Comparison of ENCODE assay signal across 20 cellular contexts in the genomic region with DNA sequence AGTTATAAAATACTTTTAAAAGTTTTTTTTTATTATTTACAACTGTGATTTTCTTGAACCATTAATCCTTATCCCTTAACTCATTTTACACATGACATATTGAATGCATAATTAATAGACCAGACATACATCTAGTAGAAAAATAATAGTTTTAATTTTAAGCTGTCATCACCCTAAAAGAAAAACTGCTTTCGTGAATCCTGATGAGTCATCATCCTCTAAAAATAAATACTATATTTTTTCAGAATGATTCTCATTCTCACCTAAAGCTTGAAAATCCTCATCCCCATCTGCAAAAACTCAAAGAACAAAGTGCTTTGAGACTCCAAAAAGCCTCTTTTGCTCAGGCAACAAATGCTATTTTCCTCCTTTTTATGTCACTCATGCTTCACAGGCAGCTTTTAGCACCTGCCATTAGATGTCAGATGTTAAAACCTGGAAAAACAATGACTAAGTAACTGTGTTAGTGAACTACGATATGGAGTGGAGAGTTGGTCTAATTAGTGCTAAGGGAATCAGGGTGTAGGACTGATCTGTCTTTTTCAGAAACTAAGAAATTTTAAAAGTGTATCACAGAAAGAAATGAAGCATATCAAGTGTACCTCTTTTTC.
DNase-seq lines count a peak whose midpoint lies in the region; ATAC-seq, FAIRE-seq and TF ChIP-seq lines count a peak whose summit lies in the region.
"Had no signal": no experiment of that assay in that cellular context is flagged by ENCODE, and none has a peak within 500 bp of the region (broad histone marks: within the 10 kb centered on the region; RNA-seq: fewer than 3 reads in every experiment).

No MANE protein-coding gene starts in this region.

- WGBS in H1 (ENCODE audit: extremely low coverage in 1 of 2, insufficient coverage in 1 of 2, insufficient read length in 1 of 2, insufficient replicate concordance in 2 of 2, low coverage in 1 of 2, low lambda C conversion rate in 2 of 2, missing lambda C conversion rate in 1 of 2), 2 experiments = 96% methylated on average over 2 of the region's 2 CpGs; no CpG with 5 or more reads in 1 of the 2 experiments

- H3K4me3 ChIP-seq in H1 (ENCODE audit: extremely low read depth in 1 of 4, insufficient read depth in 2 of 4, low read depth in 3 of 4, low read length in 4 of 4) (no peak overlapping the region), skeletal muscle satellite cell (ENCODE audit: low read length) (no peak overlapping the region)
- H3K4me3 ChIP-seq: coronary artery, esophagus muscularis mucosa, HAP-1, Peyer's patch had no signal

- H3K23me2 ChIP-seq in H1 (ENCODE audit: low read depth, low read length) = no peaks in the 10 kb centered on the region

- no peak for TF ChIP-seq RAD21 in H1 (IDR thresholded peaks at IDR 0.05 in 1 of 2, conservative IDR thresholded peaks at IDR 0.05 in 1 of 2; ENCODE audit: low read depth in 2 of 2, low read length in 2 of 2)

- no peak overlapping the region for H3K27ac ChIP-seq in H1 (ENCODE audit: low read depth, low read length)
- H3K27ac ChIP-seq: coronary artery, esophagus muscularis mucosa, Peyer's patch had no signal

- no peak overlapping the region for H2BK5ac ChIP-seq in H1 (ENCODE audit: low read depth, low read length)

- no peaks in the 10 kb centered on the region for H3K27me3 ChIP-seq in H1 (replicated peaks in 1 of 4; ENCODE audit: control insufficient read depth in 3 of 4, extremely low read depth in 1 of 4, insufficient read depth in 3 of 4, low read length in 3 of 4)
- H3K27me3 ChIP-seq in skeletal muscle satellite cell (ENCODE audit: control insufficient read depth, insufficient read depth, low read length) = no peaks in the 10 kb centered on the region
- H3K27me3 ChIP-seq: esophagus muscularis mucosa, Peyer's patch had no signal

- TF ChIP-seq CTCF in H1 (IDR thresholded peaks at IDR 0.05; ENCODE audit: control extremely low read depth in 1 of 3, insufficient read depth in 1 of 3, low read depth in 1 of 3, low read length in 3 of 3) = no peak

- no peak overlapping the region for H3K18ac ChIP-seq in H1 (ENCODE audit: extremely low read depth, low read length)

- no peak overlapping the region for H2BK12ac ChIP-seq in H1 (ENCODE audit: low read depth, low read length)

- no peak overlapping the region for H2BK120ac ChIP-seq in H1 (replicated peaks; ENCODE audit: low read depth, low read length)

- H3K4me2 ChIP-seq in H1 (ENCODE audit: insufficient read depth in 1 of 2, low read depth in 2 of 2, low read length in 2 of 2) (no peak overlapping the region), skeletal muscle satellite cell (ENCODE audit: low read length) (peak overlapping the region; percentile 39)

- no peak overlapping the region for H3K9ac ChIP-seq in H1 (replicated peaks in 1 of 4; ENCODE audit: extremely low read depth in 1 of 4, low read depth in 3 of 4, low read length in 3 of 4)
- peak overlapping the region; percentile 37 for H3K9ac ChIP-seq in skeletal muscle satellite cell (ENCODE audit: low read depth, low read length)

- no peak for FAIRE-seq in H1 (lab: Jason Lieb, UNC)
- FAIRE-seq: GM12892 had no signal

- no peaks in the 10 kb centered on the region for H4K20me1 ChIP-seq in H1 (replicated peaks in 1 of 2; ENCODE audit: control insufficient read depth in 1 of 2, insufficient read depth in 2 of 2, low read length in 2 of 2)

- H2AK5ac ChIP-seq in H1 (ENCODE audit: low read depth, low read length) = no peak overlapping the region

- no peak overlapping the region for H4K5ac ChIP-seq in H1 (ENCODE audit: insufficient read length, low read depth, low read length)

- H4K91ac ChIP-seq in H1 (replicated peaks; ENCODE audit: insufficient read length, low read length) = no peak overlapping the region

- no peak overlapping the region for H3K56ac ChIP-seq in H1 (replicated peaks; ENCODE audit: insufficient read length, low read depth, low read length)

- H3K9me3 ChIP-seq in H1 (ENCODE audit: insufficient read depth in 2 of 2, low read depth in 1 of 2, low read length in 1 of 2) (no peaks in the 10 kb centered on the region), skeletal muscle satellite cell (replicated peaks; ENCODE audit: low read length) (no peaks in the 10 kb centered on the region)
- H3K9me3 ChIP-seq: esophagus muscularis mucosa, HAP-1, Peyer's patch had no signal

- no peaks in the 10 kb centered on the region for H3K79me1 ChIP-seq in H1 (ENCODE audit: low read depth, low read length)

- H3K79me2 ChIP-seq in H1 (ENCODE audit: control insufficient read depth in 1 of 2, insufficient read depth in 2 of 2, low read length in 2 of 2) = no peaks in the 10 kb centered on the region

- H3K14ac ChIP-seq in H1 (ENCODE audit: insufficient read length) = no peak overlapping the region

- no peak overlapping the region for H3K4ac ChIP-seq in H1 (replicated peaks; ENCODE audit: insufficient read length, low read depth, low read length)

- no peaks in the 10 kb centered on the region for H3K36me3 ChIP-seq in H1 (ENCODE audit: control insufficient read depth in 2 of 4, insufficient read depth in 4 of 4, low read length in 3 of 4)
- H3K36me3 ChIP-seq in skeletal muscle satellite cell (ENCODE audit: insufficient read depth, low read length) = no peaks in the 10 kb centered on the region
- H3K36me3 ChIP-seq: esophagus muscularis mucosa, HAP-1, Peyer's patch had no signal

- H2BK15ac ChIP-seq in H1 (ENCODE audit: low read length) = no peak overlapping the region

- H3K4me1 ChIP-seq in H1 (replicated peaks in 1 of 4; ENCODE audit: control insufficient read depth in 3 of 4, insufficient read depth in 4 of 4, low read length in 3 of 4) (peaks cover 0 to 4% (median 2%) of the 10 kb centered on the region in 4 experiments; a peak in 1 of 7 replicates), skeletal muscle satellite cell (ENCODE audit: control insufficient read depth, insufficient read depth, low read length) (peaks cover 27% of the 10 kb centered on the region)
- H3K4me1 ChIP-seq: esophagus muscularis mucosa, HAP-1, Peyer's patch had no signal

- ATAC-seq in GM19324 (IDR thresholded peaks at IDR 0.05; ENCODE audit: low FRiP score, unreplicated experiment) = no peak
- no peak for ATAC-seq in HG03565 (IDR thresholded peaks at IDR 0.05; ENCODE audit: unreplicated experiment)
- ATAC-seq: stimulated activated naive B cell treated with anti-CD40 and anti-IgM and Interleukin-4, amounts not matched to agents 10 μg/mL and 1 μg/mL and 100 μg/mL, for 72 hours had no signal

- no peak overlapping the region for H3K23ac ChIP-seq in H1 (ENCODE audit: insufficient read length)

- 0 out of 2 replicates have a peak overlapping the region, but pooled peaks have one; percentile 30 for H2AFZ ChIP-seq in H1 (ENCODE audit: low read length)

- CTCF ChIA-PET in H1 (lab: Charles Lee; ENCODE audit: partially characterized antibody) = interaction anchor here (1.1 kb wide), 1 partner anchor 201 kb away, joined by 3 read pairs; no protein-coding TSS in a partner anchor

- no peak for TF ChIP-seq EP300 in H1 (IDR thresholded peaks at IDR 0.05; ENCODE audit: borderline replicate concordance in 1 of 2, low read depth in 2 of 2, low read length in 2 of 2)

- no peak overlapping the region for H2BK20ac ChIP-seq in H1 (ENCODE audit: low read length)

- peak; percentile 31 for DNase-seq in NCI-H345 treated with DMSO at 0.1 percent for 48 hours (lab: John Stamatoyannopoulos, UW; ENCODE audit: unreplicated experiment)
- DNase-seq in NCI-H345 (lab: John Stamatoyannopoulos, UW) = no peak
- DNase-seq in NCI-H774 (lab: John Stamatoyannopoulos, UW) = peak; percentile 6
- DNase-seq in H1 (ENCODE audit: low read depth in 1 of 2, low spot score in 2 of 2) = no peak
- DNase-seq in hepatic stellate cell (ENCODE audit: low spot score) = no peak
- DNase-seq: activated CD8-positive, alpha-beta memory T cell treated with anti-CD3 and anti-CD28 coated beads for 24 hours; CD8-positive, alpha-beta memory T cell; GDM1; hippocampal formation; NCI-H1092; NCI-H524 treated with DMSO at 0.1 percent for 48 hours; Peyer's patch; stimulated activated naive B cell treated with anti-CD40 and anti-IgM and Interleukin-4, amounts not matched to agents 10 μg/mL and 1 μg/mL and 100 μg/mL, for 72 hours had no signal

- TF ChIP-seq POLR2A in H1 (IDR thresholded peaks at IDR 0.05; ENCODE audit: control extremely low read depth in 1 of 2, low read depth in 2 of 2, low read length in 2 of 2) = no peak

- POLR2A ChIA-PET in H1 (lab: Charles Lee; ENCODE audit: partially characterized antibody) = no interaction called here

- H4K8ac ChIP-seq in H1 (ENCODE audit: extremely low read depth, insufficient read depth, low read length) = no peak overlapping the region

TF ChIP-seq in H1, 55 proteins besides CTCF, POLR2A, EP300 and RAD21 (continues in another document):
- TF ChIP-seq TBP (IDR thresholded peaks at IDR 0.05; ENCODE audit: low read depth, low read length) = no peak
- TF ChIP-seq RFX5 (IDR thresholded peaks at IDR 0.05; ENCODE audit: borderline replicate concordance, low read depth, low read length) = no peak
- TF ChIP-seq, protein P1, sequence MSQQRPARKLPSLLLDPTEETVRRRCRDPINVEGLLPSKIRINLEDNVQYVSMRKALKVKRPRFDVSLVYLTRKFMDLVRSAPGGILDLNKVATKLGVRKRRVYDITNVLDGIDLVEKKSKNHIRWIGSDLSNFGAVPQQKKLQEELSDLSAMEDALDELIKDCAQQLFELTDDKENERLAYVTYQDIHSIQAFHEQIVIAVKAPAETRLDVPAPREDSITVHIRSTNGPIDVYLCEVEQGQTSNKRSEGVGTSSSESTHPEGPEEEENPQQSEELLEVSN (IDR thresholded peaks at IDR 0.05) = no peak
- TF ChIP-seq, protein P2, sequence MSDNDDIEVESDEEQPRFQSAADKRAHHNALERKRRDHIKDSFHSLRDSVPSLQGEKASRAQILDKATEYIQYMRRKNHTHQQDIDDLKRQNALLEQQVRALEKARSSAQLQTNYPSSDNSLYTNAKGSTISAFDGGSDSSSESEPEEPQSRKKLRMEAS (IDR thresholded peaks at IDR 0.05) = no peak
- no peak for TF ChIP-seq RNF2 (IDR thresholded peaks at IDR 0.05; ENCODE audit: borderline replicate concordance, low read depth, low read length, missing control alignments, poor library complexity, severe bottlenecking)
- TF ChIP-seq SIN3A (conservative IDR thresholded peaks at IDR 0.05 in 1 of 2, IDR thresholded peaks at IDR 0.05 in 1 of 2; ENCODE audit: low read depth in 1 of 2, low read length in 2 of 2) = no peak
- TF ChIP-seq, protein P3, sequence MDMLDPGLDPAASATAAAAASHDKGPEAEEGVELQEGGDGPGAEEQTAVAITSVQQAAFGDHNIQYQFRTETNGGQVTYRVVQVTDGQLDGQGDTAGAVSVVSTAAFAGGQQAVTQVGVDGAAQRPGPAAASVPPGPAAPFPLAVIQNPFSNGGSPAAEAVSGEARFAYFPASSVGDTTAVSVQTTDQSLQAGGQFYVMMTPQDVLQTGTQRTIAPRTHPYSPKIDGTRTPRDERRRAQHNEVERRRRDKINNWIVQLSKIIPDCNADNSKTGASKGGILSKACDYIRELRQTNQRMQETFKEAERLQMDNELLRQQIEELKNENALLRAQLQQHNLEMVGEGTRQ (IDR thresholded peaks at IDR 0.05; ENCODE audit: low read length) = no peak
- TF ChIP-seq HDAC2 (IDR thresholded peaks at IDR 0.05; ENCODE audit: borderline replicate concordance in 1 of 2, low read depth in 2 of 2, low read length in 2 of 2) = no peak
- no peak for TF ChIP-seq PHF8 (conservative IDR thresholded peaks at IDR 0.05; ENCODE audit: low read depth, low read length)
- TF ChIP-seq ASH2L (IDR thresholded peaks at IDR 0.05; ENCODE audit: low read length) = no peak

Comparison
In these comparisons a context has a peak if more than half of its experiments do, and no peak if none do; other contexts are left out.
1. DNase-seq: peak in NCI-H345 treated with DMSO at 0.1 percent for 48 hours (single experiment) and NCI-H774 (single experiment); none in NCI-H345 (single experiment), H1 (0 of 2) and hepatic stellate cell (single experiment).